ENCODE assay signal across 1 cellular context in the genomic region with DNA sequence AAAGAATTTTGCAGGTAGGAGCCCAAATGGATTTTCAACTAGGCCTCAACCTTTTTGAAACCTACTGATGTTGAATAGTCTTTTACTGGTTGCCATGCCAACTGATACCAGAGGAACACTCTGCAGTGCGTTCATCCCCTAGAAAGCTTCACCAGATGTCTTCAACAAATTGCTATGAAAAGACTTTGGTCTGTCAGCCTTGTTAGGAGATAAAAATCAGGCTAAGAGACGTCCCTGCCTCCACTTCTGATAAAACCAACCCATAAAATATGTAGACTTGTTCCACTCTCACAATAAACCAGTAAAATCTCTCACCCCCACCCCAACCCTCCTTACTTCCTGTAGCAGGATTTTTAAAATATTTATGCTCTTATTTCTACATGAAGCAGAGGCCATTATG.
A peak's percentile ranks its signal among the peaks of the same experiment; 100 is the strongest.
TF ChIP-seq lines count a peak whose summit lies in the region.

No MANE protein-coding gene starts in this region.

TF ChIP-seq in SK-N-SH, 30 proteins besides CTCF, POLR2A, EP300 and RAD21 (continued from another document):
- TF ChIP-seq RCOR1 (IDR thresholded peaks at IDR 0.05; ENCODE audit: low read length), result peak; percentile 59; the same call in 1 of the 2 replicates
- TF ChIP-seq, protein P1, sequence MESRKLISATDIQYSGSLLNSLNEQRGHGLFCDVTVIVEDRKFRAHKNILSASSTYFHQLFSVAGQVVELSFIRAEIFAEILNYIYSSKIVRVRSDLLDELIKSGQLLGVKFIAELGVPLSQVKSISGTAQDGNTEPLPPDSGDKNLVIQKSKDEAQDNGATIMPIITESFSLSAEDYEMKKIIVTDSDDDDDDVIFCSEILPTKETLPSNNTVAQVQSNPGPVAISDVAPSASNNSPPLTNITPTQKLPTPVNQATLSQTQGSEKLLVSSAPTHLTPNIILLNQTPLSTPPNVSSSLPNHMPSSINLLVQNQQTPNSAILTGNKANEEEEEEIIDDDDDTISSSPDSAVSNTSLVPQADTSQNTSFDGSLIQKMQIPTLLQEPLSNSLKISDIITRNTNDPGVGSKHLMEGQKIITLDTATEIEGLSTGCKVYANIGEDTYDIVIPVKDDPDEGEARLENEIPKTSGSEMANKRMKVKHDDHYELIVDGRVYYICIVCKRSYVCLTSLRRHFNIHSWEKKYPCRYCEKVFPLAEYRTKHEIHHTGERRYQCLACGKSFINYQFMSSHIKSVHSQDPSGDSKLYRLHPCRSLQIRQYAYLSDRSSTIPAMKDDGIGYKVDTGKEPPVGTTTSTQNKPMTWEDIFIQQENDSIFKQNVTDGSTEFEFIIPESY (IDR thresholded peaks at IDR 0.05; ENCODE audit: borderline replicate concordance, low read depth), result no peak
- no peak for TF ChIP-seq RFX5 (IDR thresholded peaks at IDR 0.05; ENCODE audit: low read length)
- no peak for TF ChIP-seq TEAD4 (IDR thresholded peaks at IDR 0.05; ENCODE audit: borderline replicate concordance, insufficient read depth)
- TF ChIP-seq TAF1 (IDR thresholded peaks at IDR 0.05; ENCODE audit: borderline replicate concordance, low read depth, low read length), result no peak
